In genomic region chr1:89843279-89844121, GRCh38 we compare ENCODE assay signal across 8 cellular contexts. TPM values are rescaled to one million over a fixed set of nuclear protein-coding genes. Genes with fewer than 3 reads are reported as not detected.
DNase-seq lines count a peak whose midpoint lies in the region; ATAC-seq and TF ChIP-seq lines count a peak whose summit lies in the region.

No MANE protein-coding gene starts in this region.

- no peaks in the 10 kb centered on the region for H3K9me3 Mint-ChIP-seq in activated CD8-positive, alpha-beta T cell treated with anti-CD3 and anti-CD28 coated beads, Interleukin-2, amount 10 ng/mL, durations not matched to agents 7 days and 5 days (ENCODE audit: insufficient read depth)
- no peaks in the 10 kb centered on the region for H3K9me3 Mint-ChIP-seq in effector memory CD8-positive, alpha-beta T cell

- H3K4me3 ChIP-seq in mesodermal cell (ENCODE audit: extremely low read depth, insufficient read depth, low read length, poor library complexity, severe bottlenecking), result peak overlapping the region; percentile 61

- H3K27me3 Mint-ChIP-seq in activated CD8-positive, alpha-beta T cell treated with anti-CD3 and anti-CD28 coated beads, Interleukin-2, amount 10 ng/mL, durations not matched to agents 7 days and 5 days (ENCODE audit: low read depth), result no peaks in the 10 kb centered on the region
- H3K27me3 Mint-ChIP-seq in effector memory CD8-positive, alpha-beta T cell, result no peaks in the 10 kb centered on the region

- peak overlapping the region; percentile 41 for H3K27ac ChIP-seq in mesodermal cell (ENCODE audit: low read depth, low read length, severe bottlenecking)

- H3K9me3 ChIP-seq in mesodermal cell (ENCODE audit: control insufficient read depth, low read length), result no peaks in the 10 kb centered on the region

- CTCF ChIA-PET in activated CD8-positive, alpha-beta T cell treated with anti-CD3 and anti-CD28 coated beads, Interleukin-2, amount 10 ng/mL, durations not matched to agents 7 days and 5 days (lab: Charles Lee), result interaction anchor here (0.8 to 6.3 kb wide), 38 partner anchors 8 to 236 kb away, joined by 3 to 42 read pairs (median 5); partner anchors contain the start of gene LRRC8D

- peak overlapping the region; percentile 91 for H3K4me3 Mint-ChIP-seq in activated CD8-positive, alpha-beta T cell treated with anti-CD3 and anti-CD28 coated beads, Interleukin-2, amount 10 ng/mL, durations not matched to agents 7 days and 5 days
- peak overlapping the region; percentile 94 to 97 for H3K4me3 Mint-ChIP-seq in effector memory CD8-positive, alpha-beta T cell

- POLR2A ChIA-PET in activated CD8-positive, alpha-beta T cell treated with anti-CD3 and anti-CD28 coated beads, Interleukin-2, amount 10 ng/mL, durations not matched to agents 7 days and 5 days (lab: Charles Lee), result interaction anchor here (0.6 to 2.6 kb wide), 25 partner anchors 8 to 821 kb away, joined by 3 to 23 read pairs (median 4); partner anchors contain the start of genes GBP3 and LRRC8D

- peaks cover 18% of the 10 kb centered on the region for H3K36me3 ChIP-seq in mesodermal cell (ENCODE audit: control insufficient read depth, insufficient read depth, low read length)

- peaks cover 12% of the 10 kb centered on the region for H3K4me1 ChIP-seq in mesodermal cell (ENCODE audit: control insufficient read depth, insufficient read depth, low read length, poor library complexity, severe bottlenecking)

- peak; percentile 38 for TF ChIP-seq CTCF in AG09319 (IDR thresholded peaks at IDR 0.05; ENCODE audit: low read depth, low read length)

- ATAC-seq in GM18873 (IDR thresholded peaks at IDR 0.05; ENCODE audit: low FRiP score, unreplicated experiment) (peak; percentile 68), HG03103 (IDR thresholded peaks at IDR 0.05; ENCODE audit: low read depth, unreplicated experiment) (peak; percentile 84)
- ATAC-seq in activated CD8-positive, alpha-beta T cell treated with anti-CD3 and anti-CD28 coated beads, Interleukin-2, amount 10 ng/mL, durations not matched to agents 7 days and 5 days, result peak; percentile 87
- ATAC-seq in effector memory CD8-positive, alpha-beta T cell (replicated peaks), result peak; percentile 91

- 3 to 12% methylated on average over 23 to 54 of the region's 63 CpGs for WGBS in mesodermal cell (ENCODE audit: insufficient coverage in 2 of 2), 2 experiments

- DNase-seq in AG09319 (ENCODE audit: extremely low read depth, low read depth) (no peak), NCI-H69 (lab: John Stamatoyannopoulos, UW) (peak; percentile 81)
- DNase-seq in activated CD8-positive, alpha-beta T cell treated with anti-CD3 and anti-CD28 coated beads, Interleukin-2, amount 10 ng/mL, durations not matched to agents 7 days and 5 days, result peak; percentile 87
- DNase-seq in effector memory CD8-positive, alpha-beta T cell, result peak; percentile 56 to 64 (median 63)
- peak; percentile 62 to 73 for DNase-seq in stimulated activated CD8-positive, alpha-beta memory T cell treated with anti-CD3 and anti-CD28 coated beads, Interleukin-2, amount 100 ng/mL, for 48 hours (ENCODE audit: low read depth in 2 of 2)

- H3K36me3 Mint-ChIP-seq in activated CD8-positive, alpha-beta T cell treated with anti-CD3 and anti-CD28 coated beads, Interleukin-2, amount 10 ng/mL, durations not matched to agents 7 days and 5 days (ENCODE audit: low read depth), result peaks cover 29% of the 10 kb centered on the region
- H3K36me3 Mint-ChIP-seq in effector memory CD8-positive, alpha-beta T cell (ENCODE audit: insufficient read depth), result peaks cover 2% of the 10 kb centered on the region

- H3K4me1 Mint-ChIP-seq in activated CD8-positive, alpha-beta T cell treated with anti-CD3 and anti-CD28 coated beads, Interleukin-2, amount 10 ng/mL, durations not matched to agents 7 days and 5 days (ENCODE audit: low read depth), result peaks cover 58% of the 10 kb centered on the region
- peaks cover 26 to 35% of the 10 kb centered on the region in 2 donors for H3K4me1 Mint-ChIP-seq in effector memory CD8-positive, alpha-beta T cell (ENCODE audit: low read depth in 2 of 2)

- peak overlapping the region; percentile 93 for H3K27ac Mint-ChIP-seq in activated CD8-positive, alpha-beta T cell treated with anti-CD3 and anti-CD28 coated beads, Interleukin-2, amount 10 ng/mL, durations not matched to agents 7 days and 5 days
- H3K27ac Mint-ChIP-seq in effector memory CD8-positive, alpha-beta T cell, result peak overlapping the region; percentile 91 to 94

RNA-seq across cellular contexts. Expression of gene LRRC8D, which starts 22.7 kb away (rescaled TPM):
- total RNA-seq in activated CD8-positive, alpha-beta T cell treated with anti-CD3 and anti-CD28 coated beads, Interleukin-2, amount 10 ng/mL, durations not matched to agents 7 days and 5 days, result 10 to 100 TPM; 23.9 to 25.7 TPM
- polyA plus RNA-seq in mesodermal cell (2013, experiment 1 of 2), result 15.8 TPM
- polyA plus RNA-seq in mesodermal cell (2013, experiment 2 of 2), result 13.2 TPM
